In genomic region chr3:159904455-159904854, GRCh38 we compare ENCODE assay signal across 17 cellular contexts.
A peak's percentile ranks its signal among the peaks of the same experiment; 100 is the strongest.
DNase-seq lines count a peak whose midpoint lies in the region; ATAC-seq and TF ChIP-seq lines count a peak whose summit lies in the region.
"Had no signal": no experiment of that assay in that cellular context is flagged by ENCODE, and none has a peak within 500 bp of the region (broad histone marks: within the 10 kb centered on the region; RNA-seq: fewer than 3 reads in every experiment).

No MANE protein-coding gene starts in this region.

- H3K27me3 ChIP-seq in GM23338 (ENCODE audit: insufficient read depth) = no peaks in the 10 kb centered on the region

- H3K27me3 Mint-ChIP-seq in activated B cell treated with CpG ODN at 0.5 μM for 24 hours = no peaks in the 10 kb centered on the region
- no peaks in the 10 kb centered on the region for H3K27me3 Mint-ChIP-seq in GM23338 (ENCODE audit: insufficient read depth, low read depth, poor library complexity)

- H3K79me2 ChIP-seq in GM23338 (replicated peaks; ENCODE audit: insufficient read depth) = no peaks in the 10 kb centered on the region

- CTCF ChIA-PET in activated B cell treated with CpG ODN at 0.5 μM for 24 hours (lab: Charles Lee) = interaction anchor here (1.1 to 2.5 kb wide), 6 partner anchors 16 to 102 kb away, joined by 3 to 19 read pairs (median 6); partner anchors contain the start of gene IL12A

- H3K4me2 ChIP-seq in GM23338 = no peak overlapping the region

- peak overlapping the region; percentile 56 for H3K4me3 Mint-ChIP-seq in activated B cell treated with CpG ODN at 0.5 μM for 24 hours
- H3K4me3 Mint-ChIP-seq in GM23338 = no peak overlapping the region
- H3K4me3 Mint-ChIP-seq: activated CD4-positive, alpha-beta memory T cell treated with anti-CD3 and anti-CD28 coated beads for 36 hours; brain; H9 had no signal

- POLR2A ChIA-PET in activated B cell treated with CpG ODN at 0.5 μM for 24 hours (lab: Charles Lee) = interaction anchor here (1.1 to 1.4 kb wide), 2 partner anchors 18 to 84 kb away, joined by 3 to 5 read pairs; partner anchors contain the start of gene IL12A

- no peaks in the 10 kb centered on the region for H3F3A ChIP-seq in GM23338 (replicated peaks; ENCODE audit: low read depth)

- no peak overlapping the region; the same call in 1 of the 2 replicates for H2AFZ ChIP-seq in GM23338

- intact Hi-C loops in activated B cell treated with CpG ODN at 0.5 μM for 24 hours (cut with micrococcal nuclease) = loop anchor here (1.0 to 5.0 kb wide), 3 partner anchors 60 to 98 kb away; partner anchors contain the start of gene IL12A

- H3K27ac Mint-ChIP-seq in activated B cell treated with CpG ODN at 0.5 μM for 24 hours (peak overlapping the region; percentile 68), GM23338 (no peak overlapping the region)
- H3K27ac Mint-ChIP-seq: activated CD4-positive, alpha-beta memory T cell treated with anti-CD3 and anti-CD28 coated beads for 36 hours; brain; H9 had no signal

- H3K27ac ChIP-seq in GM23338 (ENCODE audit: low read depth) = no peak overlapping the region
- H3K27ac ChIP-seq: prostate gland had no signal

- no peaks in the 10 kb centered on the region for H3K36me3 Mint-ChIP-seq in activated B cell treated with CpG ODN at 0.5 μM for 24 hours (ENCODE audit: low read depth)
- no peaks in the 10 kb centered on the region; the same call in 2 of the 3 replicates for H3K36me3 Mint-ChIP-seq in GM23338 (ENCODE audit: low read depth)
- H3K36me3 Mint-ChIP-seq: activated CD4-positive, alpha-beta memory T cell treated with anti-CD3 and anti-CD28 coated beads for 36 hours had no signal

- H3K9me3 Mint-ChIP-seq in activated B cell treated with CpG ODN at 0.5 μM for 24 hours (no peaks in the 10 kb centered on the region), GM23338 (no peaks in the 10 kb centered on the region)
- H3K9me3 Mint-ChIP-seq: activated CD4-positive, alpha-beta memory T cell treated with anti-CD3 and anti-CD28 coated beads for 36 hours; brain; H9 had no signal

- no peak for DNase-seq in activated B cell treated with CpG ODN at 0.5 μM for 24 hours
- no peak for DNase-seq in NCI-H2227 (lab: John Stamatoyannopoulos, UW; ENCODE audit: unreplicated experiment)
- DNase-seq in middle frontal gyrus (ENCODE audit: extremely low spot score, low spot score) = no peak
- no peak for DNase-seq in activated CD4-positive, alpha-beta T cell treated with anti-CD3 and anti-CD28 coated beads for 1 hour
- DNase-seq in GM23338 (ENCODE audit: low spot score) = no peak
- DNase-seq: activated CD4-positive, alpha-beta memory T cell treated with anti-CD3 and anti-CD28 coated beads for 36 hours; activated gamma-delta T cell treated with Interleukin-2 at 50 U/mL for 16 hours; effector memory CD4-positive, alpha-beta T cell; H9; NCI-H1092 treated with DMSO at 0.1 percent for 48 hours; NCI-H510A; RPMI8226 had no signal

- H4K20me1 ChIP-seq in GM23338 (replicated peaks; ENCODE audit: insufficient read depth) = 0 out of 2 replicates have a peak, but pooled peaks cover 4% of the 10 kb centered on the region

- no peaks in the 10 kb centered on the region for H3K9me2 ChIP-seq in GM23338 (ENCODE audit: insufficient read depth)

- peaks cover 6% of the 10 kb centered on the region; the same call in 1 of the 2 replicates for H3K4me1 ChIP-seq in GM23338 (ENCODE audit: insufficient read depth)
- H3K4me1 ChIP-seq: prostate gland had no signal

- H3K4me1 Mint-ChIP-seq in activated B cell treated with CpG ODN at 0.5 μM for 24 hours = peaks cover 25% of the 10 kb centered on the region
- peaks cover 6% of the 10 kb centered on the region; the same call in 2 of the 3 replicates for H3K4me1 Mint-ChIP-seq in GM23338

- no peak for TF ChIP-seq CTCF in activated B cell treated with CpG ODN at 0.5 μM for 24 hours (IDR thresholded peaks at IDR 0.05)
- no peak for TF ChIP-seq CTCF in GM23338 (conservative IDR thresholded peaks at IDR 0.05; ENCODE audit: low read depth in 2 of 2)

- H3K4me3 ChIP-seq in GM23338 = no peak overlapping the region
- H3K4me3 ChIP-seq: prostate gland had no signal

- no peaks in the 10 kb centered on the region for H3K36me3 ChIP-seq in GM23338 (ENCODE audit: insufficient read depth)
- H3K36me3 ChIP-seq: prostate gland had no signal

- ATAC-seq in GM18511 (IDR thresholded peaks at IDR 0.05; ENCODE audit: unreplicated experiment) (peak; percentile 43), GM21717 (IDR thresholded peaks at IDR 0.05; ENCODE audit: unreplicated experiment) (peak; percentile 44), HG03442 (IDR thresholded peaks at IDR 0.05; ENCODE audit: unreplicated experiment) (peak; percentile 34), activated B cell treated with CpG ODN at 0.5 μM for 24 hours (ENCODE audit: low read depth) (peak; percentile 59), GM23338 (no peak)

TF ChIP-seq in GM23338, 12 proteins besides CTCF, POLR2A, EP300 and RAD21:
- TF ChIP-seq ZNF114 (CRISPR knock-in tag; IDR thresholded peaks at IDR 0.05) (no peak), EZH2 (IDR thresholded peaks at IDR 0.05; ENCODE audit: low read depth, unreplicated experiment) (no peak)
